Comparison of ENCODE assay signal across 20 cellular contexts in genomic region chr15:52645916-52646315, GRCh38.
"Had no signal": no experiment of that assay in that cellular context is flagged by ENCODE, and none has a peak within 500 bp of the region (broad histone marks: within the 10 kb centered on the region; RNA-seq: fewer than 3 reads in every experiment).

No MANE protein-coding gene starts in this region.

- H3K27me3 Mint-ChIP-seq: naive B cell; stimulated activated memory B cell treated with anti-CD40 and anti-IgM and Interleukin-4, amounts not matched to agents 10 μg/mL and 1 μg/mL and 100 μg/mL, for 72 hours had no signal

- H3K4me3 Mint-ChIP-seq: naive B cell; nephron; stimulated activated memory B cell treated with anti-CD40 and anti-IgM and Interleukin-4, amounts not matched to agents 10 μg/mL and 1 μg/mL and 100 μg/mL, for 72 hours had no signal

- H3K9me3 Mint-ChIP-seq: naive B cell; nephron; stimulated activated memory B cell treated with anti-CD40 and anti-IgM and Interleukin-4, amounts not matched to agents 10 μg/mL and 1 μg/mL and 100 μg/mL, for 72 hours had no signal

- DNase-seq: cortex of kidney; dorsolateral prefrontal cortex; effector CD8-positive, alpha-beta T cell; foreskin keratinocyte; head of caudate nucleus; left colon; left ventricle myocardium superior; mesendoderm; naive B cell; occipital lobe; pancreas; retina; right lobe of liver; stimulated activated CD4-positive, alpha-beta T cell treated with anti-CD3 and anti-CD28 coated beads, Interleukin-4, amount 100 ng/mL, for 24 hours; tibial artery; upper lobe of left lung; uterus had no signal

- H3K27ac Mint-ChIP-seq: nephron; stimulated activated memory B cell treated with anti-CD40 and anti-IgM and Interleukin-4, amounts not matched to agents 10 μg/mL and 1 μg/mL and 100 μg/mL, for 72 hours had no signal

- ATAC-seq: esophagus mucosa; foreskin keratinocyte; left colon; left ventricle myocardium superior; pancreas; right lobe of liver; stimulated activated memory B cell treated with anti-CD40 and anti-IgM and Interleukin-4, amounts not matched to agents 10 μg/mL and 1 μg/mL and 100 μg/mL, for 72 hours had no signal
